ENCODE assay signal across 11 cellular contexts in genomic region chr2:221549143-221549542, GRCh38. TPM values are rescaled to one million over a fixed set of nuclear protein-coding genes. Genes with fewer than 3 reads are reported as not detected.
A peak's percentile ranks its signal among the peaks of the same experiment; 100 is the strongest.
DNase-seq lines count a peak whose midpoint lies in the region; ATAC-seq and TF ChIP-seq lines count a peak whose summit lies in the region.
"Had no signal": no experiment of that assay in that cellular context is flagged by ENCODE, and none has a peak within 500 bp of the region (broad histone marks: within the 10 kb centered on the region; RNA-seq: fewer than 3 reads in every experiment).

No MANE protein-coding gene starts in this region.

- H3K9me3 Mint-ChIP-seq in immature natural killer cell: no peaks in the 10 kb centered on the region
- H3K9me3 Mint-ChIP-seq in nephron progenitor cell: peaks cover 25% of the 10 kb centered on the region

- ATAC-seq in GM19025 (IDR thresholded peaks at IDR 0.05; ENCODE audit: low read depth, unreplicated experiment) (peak; percentile 79), GM21825 (IDR thresholded peaks at IDR 0.05; ENCODE audit: unreplicated experiment) (peak; percentile 86), HG03432 (IDR thresholded peaks at IDR 0.05; ENCODE audit: unreplicated experiment) (peak; percentile 71)
- ATAC-seq: right cardiac atrium had no signal

- H3K27me3 Mint-ChIP-seq in immature natural killer cell (ENCODE audit: low read depth in 3 of 3) (no peaks in the 10 kb centered on the region), nephron progenitor cell (ENCODE audit: low read depth, poor library complexity) (peaks cover 2% of the 10 kb centered on the region)

- no peak for DNase-seq in immature natural killer cell
- DNase-seq in ureter (ENCODE audit: low spot score): no peak
- no peak for DNase-seq in activated CD8-positive, alpha-beta memory T cell treated with anti-CD3 and anti-CD28 coated beads for 24 hours
- DNase-seq in DMS53 treated with DMSO at 0.1 percent for 48 hours (lab: John Stamatoyannopoulos, UW; ENCODE audit: unreplicated experiment): no peak
- DNase-seq in nephron progenitor cell: no peak
- DNase-seq: KBM-7, NCI-H510A treated with DMSO at 0.1 percent for 48 hours, right cardiac atrium had no signal

- TF ChIP-seq CTCF in nephron progenitor cell (IDR thresholded peaks at IDR 0.05): no peak

- H3K27ac Mint-ChIP-seq in immature natural killer cell: peak overlapping the region; percentile 19 to 86 (median 62)
- no peak overlapping the region for H3K27ac Mint-ChIP-seq in nephron progenitor cell

- H3K4me1 Mint-ChIP-seq in immature natural killer cell (peaks cover 34 to 59% of the 10 kb centered on the region in 2 donors), nephron progenitor cell (peaks cover 56% of the 10 kb centered on the region)

- H3K36me3 Mint-ChIP-seq in immature natural killer cell (peaks cover 0 to 12% (median under 1%) of the 10 kb centered on the region in 3 donors), nephron progenitor cell (ENCODE audit: low read depth) (peaks cover 77% of the 10 kb centered on the region)

- peak overlapping the region in 1 of 5 donors; percentile 0 for H3K4me3 Mint-ChIP-seq in immature natural killer cell
- no peak overlapping the region for H3K4me3 Mint-ChIP-seq in nephron progenitor cell

RNA-seq across cellular contexts. Expression of gene EPHA4, which starts 23.0 kb away (rescaled TPM):
- 10 to 100 TPM in 2 of 3 donors, 1 to 10 TPM in 1; 6.7 to 18.0 (median 14.2) TPM for polyA plus RNA-seq in immature natural killer cell
- 32.6 TPM for total RNA-seq in ureter
